Comparison of ENCODE assay signal across 12 cellular contexts in the genomic region with DNA sequence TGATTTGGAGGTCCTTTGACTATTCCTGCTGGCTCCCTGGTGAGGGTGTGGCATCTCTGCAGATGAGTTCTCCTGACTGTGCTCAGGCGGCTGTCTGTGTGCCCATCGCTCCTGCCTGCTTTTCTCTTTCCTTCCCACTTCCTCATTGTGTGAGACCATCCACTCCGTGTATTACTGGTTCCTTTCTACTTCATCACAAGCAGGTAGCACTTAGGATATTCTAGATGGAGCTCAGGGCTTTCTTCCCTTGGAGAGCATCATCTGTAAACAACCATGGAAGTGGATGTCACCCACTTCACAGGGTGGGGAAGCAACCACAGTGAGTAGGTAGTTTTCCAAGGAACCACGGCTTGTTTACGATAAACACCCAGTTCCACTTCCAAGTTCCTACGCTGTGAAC. TPM values are rescaled to one million over a fixed set of nuclear protein-coding genes. Genes with fewer than 3 reads are reported as not detected.
DNase-seq lines count a peak whose midpoint lies in the region; ATAC-seq, FAIRE-seq and TF ChIP-seq lines count a peak whose summit lies in the region.
"Had no signal": no experiment of that assay in that cellular context is flagged by ENCODE, and none has a peak within 500 bp of the region (broad histone marks: within the 10 kb centered on the region; RNA-seq: fewer than 3 reads in every experiment).

No MANE protein-coding gene starts in this region.

- TF ChIP-seq EP300 in HepG2 (IDR thresholded peaks at IDR 0.05; ENCODE audit: low read depth in 2 of 2, low read length in 2 of 2) (no peak), HepG2 (CRISPR knock-in tag; IDR thresholded peaks at IDR 0.05; ENCODE audit: borderline replicate concordance) (no peak)

- no peak overlapping the region for H3K27ac ChIP-seq in HepG2 (ENCODE audit: extremely low read length, insufficient read depth, low read length)
- peak overlapping the region in 1 of 2 donors; percentile 79 for H3K27ac ChIP-seq in left lung

- TF ChIP-seq POLR2A in GM12892 (IDR thresholded peaks at IDR 0.05; ENCODE audit: low read depth, low read length) (no peak), HepG2 (IDR thresholded peaks at IDR 0.05; ENCODE audit: insufficient read depth in 1 of 2, low read depth in 2 of 2, low read length in 2 of 2) (no peak)

- peaks cover 93% of the 10 kb centered on the region for H3K79me2 ChIP-seq in HepG2 (ENCODE audit: insufficient read depth, low read length)

- intact Hi-C loops in HepG2 (cut with micrococcal nuclease; ENCODE audit: unreplicated experiment) (no loop called here), left lung (cut with DNase I) (no loop called here)

- no peak overlapping the region for H3K4me2 ChIP-seq in HepG2 (ENCODE audit: low read depth, low read length)

- no peak overlapping the region for H3K9ac ChIP-seq in HepG2 (ENCODE audit: insufficient read depth, low read depth, low read length)

- DNase-seq in CD1c-positive myeloid dendritic cell (ENCODE audit: extremely low spot score) (peak; percentile 85), GM12892 (ENCODE audit: insufficient read length) (no peak), OCI-M1 (lab: John Stamatoyannopoulos, UW) (peak; percentile 29), HepG2 (ENCODE audit: low spot score) (no peak), left lung (no peak), D721Med (ENCODE audit: insufficient read length, low spot score) (no peak), NCI-H446 (lab: John Stamatoyannopoulos, UW) (no peak), GM10266 (ENCODE audit: extremely low spot score) (no peak)
- DNase-seq: NCI-H1694 treated with DMSO at 0.1 percent for 48 hours, nucleus accumbens, upper lobe of left lung had no signal

- H3K36me3 ChIP-seq in HepG2 (replicated peaks in 1 of 2; ENCODE audit: control insufficient read depth in 1 of 2, insufficient read depth in 2 of 2, low read length in 2 of 2), result peaks cover 3 to 14% of the 10 kb centered on the region in 2 experiments; a peak in 3 of 5 replicates
- H3K36me3 ChIP-seq in left lung, result no peaks in the 10 kb centered on the region
- H3K36me3 ChIP-seq: upper lobe of left lung had no signal

- H3K4me3 ChIP-seq in HepG2 (replicated peaks in 1 of 3; ENCODE audit: insufficient read depth in 1 of 3, low read depth in 2 of 3, low read length in 3 of 3) (no peak overlapping the region), left lung (no peak overlapping the region)
- H3K4me3 ChIP-seq: upper lobe of left lung had no signal

- H3K9me3 ChIP-seq in HepG2 (ENCODE audit: low read length) (no peaks in the 10 kb centered on the region), left lung (no peaks in the 10 kb centered on the region)
- H3K9me3 ChIP-seq: upper lobe of left lung had no signal

- no peaks in the 10 kb centered on the region for H3K27me3 ChIP-seq in HepG2 (ENCODE audit: control insufficient read depth in 1 of 2, insufficient read depth in 2 of 2, low read length in 2 of 2)
- H3K27me3 ChIP-seq in left lung, result no peaks in the 10 kb centered on the region
- H3K27me3 ChIP-seq: upper lobe of left lung had no signal

- FAIRE-seq in GM12892 (lab: Jason Lieb, UNC) (peak; percentile 70), HepG2 (lab: Jason Lieb, UNC) (no peak), D721Med (lab: Jason Lieb, UNC) (no peak)
- FAIRE-seq: islet of Langerhans had no signal

- POLR2A ChIA-PET in HepG2 (lab: Yijun Ruan, JAX), result no interaction called here

- TF ChIP-seq CTCF in HepG2 (CRISPR knock-in tag; IDR thresholded peaks at IDR 0.05) (no peak), left lung (IDR thresholded peaks at IDR 0.05) (no peak), D721Med (IDR thresholded peaks at IDR 0.05; ENCODE audit: insufficient read depth, missing control alignments) (no peak), GM10266 (IDR thresholded peaks at IDR 0.05; ENCODE audit: control insufficient read depth, insufficient read depth, low read depth, missing control alignments) (no peak)

- in situ Hi-C loops in HepG2 (cut with HindIII; ENCODE audit: extremely low pct_ligation_motif_present, low pct_unique_long_range_greater_than_20kb), result no loop called here

- H4K20me1 ChIP-seq in HepG2 (ENCODE audit: insufficient read depth, low read length), result peaks cover 68% of the 10 kb centered on the region

- ATAC-seq in HepG2, result no peak
- ATAC-seq in left lung, result no peak

- CTCF ChIA-PET in HepG2 (lab: Yijun Ruan, JAX; ENCODE audit: low intra/inter-chr PET ratio, low total read pairs), result no interaction called here

- WGBS in HepG2 (ENCODE audit: low lambda C conversion rate), result 94% methylated on average over 6 of the region's 6 CpGs

- no peak overlapping the region for H2AFZ ChIP-seq in HepG2 (ENCODE audit: low read length)

- no TSS peak for BruUV-seq in HepG2 (replicated peaks; lab: Mats Ljungman, UMichigan)

- TF ChIP-seq RAD21 in HepG2 (CRISPR knock-in tag; IDR thresholded peaks at IDR 0.05), result no peak

- H3K4me1 ChIP-seq in HepG2 (ENCODE audit: insufficient read depth, low read length) (no peaks in the 10 kb centered on the region; the same call in 1 of the 2 replicates), left lung (peaks cover 19 to 94% of the 10 kb centered on the region in 2 donors)

TF ChIP-seq in HepG2, 621 proteins besides CTCF, POLR2A, EP300 and RAD21:
- no peak for TF ChIP-seq ZNF333 (CRISPR knock-in tag; IDR thresholded peaks at IDR 0.05; ENCODE audit: borderline replicate concordance)
- peak; percentile 48 for TF ChIP-seq RBM22 (optimal IDR thresholded peaks at IDR 0.05; ENCODE audit: low read length)

RNA-seq across cellular contexts. Expression of a gene that starts 15.7 kb away (rescaled TPM):
- polyA plus RNA-seq in GM12892 (2012; ENCODE audit: missing spikeins), result 57.1 TPM
- total RNA-seq in HepG2 (2016; rRNA removed; fragmentation: Illumina TruSeq; extraction: Trizol) (53.9 and 72.9 TPM in 2 replicates), left lung (10 to 100 TPM; 76.6 to 98.0 TPM)
- total RNA-seq in HepG2 (2016; cell fraction: cytosol; rRNA removed; fragmentation: Illumina TruSeq; extraction: Trizol; ENCODE audit: low read depth), result 51.7 and 58.5 TPM in 2 replicates
- total RNA-seq in HepG2 (2016; cell fraction: insoluble cytoplasmic fraction; rRNA removed; fragmentation: Illumina TruSeq; extraction: Trizol), result 57.3 and 66.0 TPM in 2 replicates
- total RNA-seq in HepG2 (2016; cell fraction: membrane; rRNA removed; fragmentation: Illumina TruSeq; extraction: Trizol), result 37.1 and 38.2 TPM in 2 replicates
- 31.6 and 33.1 TPM in 2 replicates for total RNA-seq in HepG2 (2016; cell fraction: nucleus; rRNA removed; fragmentation: Illumina TruSeq; extraction: Trizol)
- 27.1 and 29.9 TPM in 2 replicates for polyA plus RNA-seq in HepG2 (2011; rRNA removed)
- polyA plus RNA-seq in HepG2 (2011; cell fraction: cytosol; rRNA removed), result 14.8 and 23.9 TPM in 2 replicates
- polyA plus RNA-seq in HepG2 (2011; cell fraction: nucleus; rRNA removed), result 22.1 and 25.2 TPM in 2 replicates
- polyA plus RNA-seq in HepG2 (2012), result 61.9 and 67.0 TPM in 2 replicates
- polyA plus RNA-seq in HepG2 (2016; cell fraction: cytosol; fragmentation: Illumina TruSeq; extraction: Trizol; ENCODE audit: low read depth), result 15.6 and 19.2 TPM in 2 replicates
- polyA plus RNA-seq in HepG2 (2016; cell fraction: insoluble cytoplasmic fraction; fragmentation: Illumina TruSeq; extraction: Trizol; ENCODE audit: low read depth), result 96.0 and 98.3 TPM in 2 replicates
- 29.1 and 33.0 TPM in 2 replicates for polyA plus RNA-seq in HepG2 (2016; cell fraction: membrane; fragmentation: Illumina TruSeq; extraction: Trizol; ENCODE audit: low read depth)
- 55.8 and 62.6 TPM in 2 replicates for polyA plus RNA-seq in HepG2 (2016; cell fraction: nucleus; fragmentation: Illumina TruSeq; extraction: Trizol; ENCODE audit: insufficient read depth, low read depth)
- polyA minus RNA-seq in HepG2 (2011; rRNA and poly(A)+ RNA removed; ENCODE audit: low replicate concordance), result 18.1 and 22.3 TPM in 2 replicates
- polyA minus RNA-seq in HepG2 (2011; cell fraction: cytosol; rRNA and poly(A)+ RNA removed), result 25.6 and 28.2 TPM in 2 replicates
- polyA minus RNA-seq in HepG2 (2011; cell fraction: nucleus; rRNA and poly(A)+ RNA removed), result 43.9 and 51.2 TPM in 2 replicates

Comparison
In these comparisons a context has a peak if more than half of its experiments do, and no peak if none do; other contexts are left out.
1. DNase-seq: peak in CD1c-positive myeloid dendritic cell (single experiment) and OCI-M1 (single experiment); none in GM12892 (single experiment), HepG2 (single experiment), left lung (0 of 2), D721Med (single experiment), NCI-H446 (0 of 2) and GM10266 (single experiment).